Comparison of ENCODE assay signal across 36 cellular contexts in the genomic region with DNA sequence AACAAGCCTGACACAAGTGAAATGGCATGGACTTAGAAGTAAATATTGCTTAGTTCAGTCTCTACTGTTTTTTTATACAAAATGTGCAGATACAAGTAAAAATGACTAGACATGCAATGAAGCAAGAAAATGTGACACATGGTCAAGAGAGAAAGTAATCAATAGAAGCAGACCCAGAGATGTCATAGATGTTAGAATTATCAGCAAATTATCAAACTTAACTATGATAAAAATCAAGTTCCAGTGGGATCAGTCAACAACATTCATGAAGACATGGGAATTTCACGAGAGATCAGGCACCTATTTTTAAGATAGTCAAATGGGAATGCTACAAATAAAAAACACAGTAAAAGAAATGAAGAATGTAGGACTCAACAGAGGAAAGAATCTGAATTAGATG.
"Had no signal": no experiment of that assay in that cellular context is flagged by ENCODE, and none has a peak within 500 bp of the region (broad histone marks: within the 10 kb centered on the region; RNA-seq: fewer than 3 reads in every experiment).

No MANE protein-coding gene starts in this region.

- H3K9me3 ChIP-seq: adrenal gland, body of pancreas had no signal

- H3K4me1 Mint-ChIP-seq: activated naive CD4-positive, alpha-beta T cell treated with anti-CD3 and anti-CD28 coated beads, Interleukin-2, amount 10 ng/mL, durations not matched to agents 7 days and 5 days; activated naive CD4-positive, alpha-beta T cell treated with anti-CD3 and anti-CD28 coated beads, Interleukin-2, amount 50 U/mL, for 24 hours; activated naive CD8-positive, alpha-beta T cell treated with anti-CD3 and anti-CD28 coated beads, Interleukin-2, amount 50 U/mL, for 24 hours; activated T-helper 17 cell treated with anti-CD3 and anti-CD28 coated beads, Interleukin-2, amount 50 U/mL, for 72 hours; central memory CD8-positive, alpha-beta T cell had no signal

- H3K36me3 ChIP-seq: adrenal gland, ascending aorta, brain microvascular endothelial cell, breast epithelium, cardiac muscle cell had no signal

- H3K36me3 Mint-ChIP-seq: activated naive CD4-positive, alpha-beta T cell treated with anti-CD3 and anti-CD28 coated beads, Interleukin-2, amount 10 ng/mL, durations not matched to agents 7 days and 5 days; activated naive CD8-positive, alpha-beta T cell had no signal

- ATAC-seq: activated naive CD4-positive, alpha-beta T cell treated with anti-CD3 and anti-CD28 coated beads, Interleukin-2, amount 50 U/mL, for 72 hours; activated naive CD8-positive, alpha-beta T cell treated with anti-CD3 and anti-CD28 coated beads, Interleukin-2, amount 50 U/mL, for 24 hours; activated T-cell treated with anti-CD3 and anti-CD28 coated beads, Interleukin-2, amount 50 U/mL, for 4 hours; activated T-cell treated with anti-CD3 and anti-CD28 coated beads, Interleukin-2, amount 50 U/mL, for 72 hours; activated T-helper 17 cell treated with anti-CD3 and anti-CD28 coated beads, Interleukin-2, amount 50 U/mL, for 72 hours; body of pancreas had no signal

- H3K4me1 ChIP-seq: adrenal gland, ascending aorta, body of pancreas, breast epithelium had no signal

- H3K27ac Mint-ChIP-seq: activated naive CD4-positive, alpha-beta T cell treated with anti-CD3 and anti-CD28 coated beads for 36 hours; activated naive CD4-positive, alpha-beta T cell treated with anti-CD3 and anti-CD28 coated beads, Interleukin-2, amount 10 ng/mL, durations not matched to agents 7 days and 5 days; activated naive CD4-positive, alpha-beta T cell treated with anti-CD3 and anti-CD28 coated beads, Interleukin-2, amount 50 U/mL, for 24 hours; activated naive CD4-positive, alpha-beta T cell treated with anti-CD3 and anti-CD28 coated beads, Interleukin-2, amount 50 U/mL, for 72 hours; activated naive CD8-positive, alpha-beta T cell; activated naive CD8-positive, alpha-beta T cell treated with anti-CD3 and anti-CD28 coated beads, Interleukin-2, amount 50 U/mL, for 24 hours; activated T-cell treated with anti-CD3 and anti-CD28 coated beads, Interleukin-2, amount 50 U/mL, for 24 hours; activated T-cell treated with anti-CD3 and anti-CD28 coated beads, Interleukin-2, amount 50 U/mL, for 72 hours; activated T-helper 1 cell treated with anti-CD3 and anti-CD28 coated beads, Interleukin-12 subunit alpha, Interleukin-12 subunit beta, Interleukin-2, Interleukin-4 antibody, amounts not matched to agents 30 ng/mL and 10 ng/mL and 1 ng/mL, durations not matched to agents 14 hours and 24 hours and 36 hours; activated T-helper 17 cell treated with anti-CD3 and anti-CD28 coated beads, Interleukin-2, amount 50 U/mL, for 72 hours; activated T-helper 2 cell treated with anti-CD3 and anti-CD28 coated beads, Interferon-gamma antibody, Interleukin-2, Interleukin-4, amounts not matched to agents 10 μg/mL and 5 μg/mL and 100 μg/mL, durations not matched to agents 14 hours and 24 hours and 36 hours; brain had no signal

- H3K4me3 Mint-ChIP-seq: activated naive CD4-positive, alpha-beta T cell treated with anti-CD3 and anti-CD28 coated beads for 36 hours; activated naive CD4-positive, alpha-beta T cell treated with anti-CD3 and anti-CD28 coated beads, Interleukin-2, amount 10 ng/mL, durations not matched to agents 7 days and 5 days; activated naive CD4-positive, alpha-beta T cell treated with anti-CD3 and anti-CD28 coated beads, Interleukin-2, amount 50 U/mL, for 24 hours; activated naive CD8-positive, alpha-beta T cell; activated naive CD8-positive, alpha-beta T cell treated with anti-CD3 and anti-CD28 coated beads, Interleukin-2, amount 50 U/mL, for 24 hours; activated T-cell treated with anti-CD3 and anti-CD28 coated beads, Interleukin-2, amount 50 U/mL, for 24 hours; activated T-cell treated with anti-CD3 and anti-CD28 coated beads, Interleukin-2, amount 50 U/mL, for 4 hours; activated T-cell treated with anti-CD3 and anti-CD28 coated beads, Interleukin-2, amount 50 U/mL, for 72 hours; activated T-helper 1 cell treated with anti-CD3 and anti-CD28 coated beads, Interleukin-12 subunit alpha, Interleukin-12 subunit beta, Interleukin-2, Interleukin-4 antibody, amounts not matched to agents 30 ng/mL and 10 ng/mL and 1 ng/mL, durations not matched to agents 14 hours and 24 hours and 36 hours; activated T-helper 17 cell treated with anti-CD3 and anti-CD28 coated beads, Interleukin-2, amount 50 U/mL, for 72 hours; brain; central memory CD8-positive, alpha-beta T cell had no signal

- H3K9me3 Mint-ChIP-seq: activated naive CD4-positive, alpha-beta T cell treated with anti-CD3 and anti-CD28 coated beads, Interleukin-2, amount 10 ng/mL, durations not matched to agents 7 days and 5 days had no signal

- H3K4me3 ChIP-seq: adrenal gland, ascending aorta, body of pancreas, breast epithelium, cardiac muscle cell had no signal

- H3K27me3 Mint-ChIP-seq: brain had no signal

- H3K27ac ChIP-seq: adrenal gland, ascending aorta, body of pancreas, brain microvascular endothelial cell, breast epithelium, cardiac muscle cell had no signal

- DNase-seq: activated effector memory CD4-positive, alpha-beta T cell treated with anti-CD3 and anti-CD28 coated beads, Interleukin-2, amount 50 U/mL, for 16 hours; activated effector memory CD4-positive, alpha-beta T cell treated with Interleukin-2 at 50 U/mL for 16 hours; activated gamma-delta T cell; activated gamma-delta T cell treated with Interleukin-2 at 50 U/mL for 16 hours; activated naive CD4-positive, alpha-beta T cell; activated naive CD4-positive, alpha-beta T cell treated with anti-CD3 and anti-CD28 coated beads for 36 hours; activated naive CD4-positive, alpha-beta T cell treated with anti-CD3 and anti-CD28 coated beads, Interleukin-2, amount 10 ng/mL, durations not matched to agents 7 days and 5 days; activated naive CD4-positive, alpha-beta T cell treated with anti-CD3 and anti-CD28 coated beads, Interleukin-2, amount 50 U/mL, for 16 hours; activated naive CD4-positive, alpha-beta T cell treated with Interleukin-2 at 50 U/mL for 16 hours; activated naive CD8-positive, alpha-beta T cell treated with anti-CD3 and anti-CD28 coated beads, Interleukin-2, amount 50 U/mL, for 24 hours; activated T-cell treated with anti-CD3 and anti-CD28 coated beads, Interleukin-2, amount 50 U/mL, for 1 hour; activated T-cell treated with anti-CD3 and anti-CD28 coated beads, Interleukin-2, amount 50 U/mL, for 24 hours; activated T-cell treated with anti-CD3 and anti-CD28 coated beads, Interleukin-2, amount 50 U/mL, for 4 hours; activated T-cell treated with anti-CD3 and anti-CD28 coated beads, Interleukin-2, amount 50 U/mL, for 48 hours; activated T-cell treated with anti-CD3 and anti-CD28 coated beads, Interleukin-2, amount 50 U/mL, for 72 hours; adrenal gland; amniotic stem cell; amygdala; anterior cingulate cortex; aorta; body of pancreas; brain microvascular endothelial cell; caudate nucleus; central memory CD4-positive, alpha-beta T cell; cerebellar nuclear complex had no signal

- H3K27me3 ChIP-seq: adrenal gland, ascending aorta, body of pancreas, brain microvascular endothelial cell, breast epithelium, cardiac muscle cell had no signal
